1 cellular context compared by ENCODE assay signal in genomic region chr1:1906185-1907097, GRCh38.
TF ChIP-seq lines count a peak whose summit lies in the region.

No MANE protein-coding gene starts in this region.

TF ChIP-seq in HepG2, 621 proteins besides CTCF, POLR2A, EP300 and RAD21 (continued from another document and continues in another):
- no peak for TF ChIP-seq ZNF142 (CRISPR knock-in tag; IDR thresholded peaks at IDR 0.05)
- no peak for TF ChIP-seq ZNF235 (CRISPR knock-in tag; IDR thresholded peaks at IDR 0.05; ENCODE audit: borderline replicate concordance)
- TF ChIP-seq ZUFSP (CRISPR knock-in tag; IDR thresholded peaks at IDR 0.05; ENCODE audit: borderline replicate concordance) = no peak
- no peak for TF ChIP-seq NR2F2 (IDR thresholded peaks at IDR 0.05; ENCODE audit: borderline replicate concordance, low read depth)
- no peak for TF ChIP-seq IRF9 (CRISPR knock-in tag; IDR thresholded peaks at IDR 0.05; ENCODE audit: borderline replicate concordance)
- TF ChIP-seq SAP130 (CRISPR knock-in tag; IDR thresholded peaks at IDR 0.05; ENCODE audit: low read depth) = peak; percentile 74
- TF ChIP-seq ZNF343 (CRISPR knock-in tag; IDR thresholded peaks at IDR 0.05) = no peak
- 0 out of 2 replicates have a peak, but pooled peaks have one; percentile 30 for TF ChIP-seq ZC3H13 (CRISPR knock-in tag; IDR thresholded peaks at IDR 0.05)
- peak; percentile 52 for TF ChIP-seq ZFY (CRISPR knock-in tag; IDR thresholded peaks at IDR 0.05)
- peak; percentile 56 for TF ChIP-seq ZNF574 (CRISPR knock-in tag; IDR thresholded peaks at IDR 0.05)
- no peak for TF ChIP-seq PBX3 (CRISPR knock-in tag; IDR thresholded peaks at IDR 0.05; ENCODE audit: borderline replicate concordance)
- no peak for TF ChIP-seq SNRNP70 (IDR thresholded peaks at IDR 0.05; ENCODE audit: low read depth, low read length)
- peak; percentile 46 for TF ChIP-seq UBTF (CRISPR knock-in tag; IDR thresholded peaks at IDR 0.05)
- TF ChIP-seq HIVEP1 (CRISPR knock-in tag; IDR thresholded peaks at IDR 0.05) = no peak
- no peak for TF ChIP-seq HOXA7 (CRISPR knock-in tag; IDR thresholded peaks at IDR 0.05)
- TF ChIP-seq TBX2 (CRISPR knock-in tag; IDR thresholded peaks at IDR 0.05; ENCODE audit: borderline replicate concordance) = peak; percentile 36; the same call in 1 of the 2 replicates
- no peak for TF ChIP-seq ZBTB2 (CRISPR knock-in tag; IDR thresholded peaks at IDR 0.05; ENCODE audit: low read depth)
- no peak for TF ChIP-seq CREB1 (IDR thresholded peaks at IDR 0.05)
- TF ChIP-seq CREB1 (CRISPR knock-in tag; IDR thresholded peaks at IDR 0.05) = peak; percentile 68
- TF ChIP-seq THRA (CRISPR knock-in tag; IDR thresholded peaks at IDR 0.05; ENCODE audit: borderline replicate concordance) = peak; percentile 67; the same call in 1 of the 2 replicates
- 0 out of 2 replicates have a peak, but pooled peaks have one; percentile 26 for TF ChIP-seq ZNF567 (CRISPR knock-in tag; IDR thresholded peaks at IDR 0.05; ENCODE audit: borderline replicate concordance)
- TF ChIP-seq CEBPB (IDR thresholded peaks at IDR 0.05; ENCODE audit: borderline replicate concordance, low read depth, low read length) = no peak
- TF ChIP-seq ASH2L (IDR thresholded peaks at IDR 0.05; ENCODE audit: insufficient read length, low read depth, low read length) = no peak
- TF ChIP-seq ZNF326 (CRISPR knock-in tag; IDR thresholded peaks at IDR 0.05; ENCODE audit: borderline replicate concordance) = no peak
- TF ChIP-seq BCL3 (CRISPR knock-in tag; IDR thresholded peaks at IDR 0.05) = no peak
- no peak for TF ChIP-seq RNF219 (CRISPR knock-in tag; IDR thresholded peaks at IDR 0.05)
- peak; percentile 72 for TF ChIP-seq SMC3 (IDR thresholded peaks at IDR 0.05; ENCODE audit: low read length)
- 0 out of 2 replicates have a peak, but pooled peaks have one; percentile 22 for TF ChIP-seq DRAP1 (CRISPR knock-in tag; IDR thresholded peaks at IDR 0.05)
- no peak for TF ChIP-seq ZNF101 (CRISPR knock-in tag; IDR thresholded peaks at IDR 0.05; ENCODE audit: borderline replicate concordance, low read depth)
